22 cellular contexts compared by ENCODE assay signal in genomic region chr2:230696670-230697069, GRCh38. TPM values are rescaled to one million over a fixed set of nuclear protein-coding genes. Genes with fewer than 3 reads are reported as not detected.
DNase-seq lines count a peak whose midpoint lies in the region; ATAC-seq, FAIRE-seq and TF ChIP-seq lines count a peak whose summit lies in the region.
"Had no signal": no experiment of that assay in that cellular context is flagged by ENCODE, and none has a peak within 500 bp of the region (broad histone marks: within the 10 kb centered on the region; RNA-seq: fewer than 3 reads in every experiment).

No MANE protein-coding gene starts in this region.

- intact Hi-C loops in HCT116 (cut with micrococcal nuclease) = no loop called here
- intact Hi-C loops in K562 (cut with micrococcal nuclease) = no loop called here
- intact Hi-C loops in left cardiac atrium (cut with DNase I) = no loop called here

- H3K27me3 ChIP-seq in HCT116 (ENCODE audit: insufficient read depth, low read length) (no peaks in the 10 kb centered on the region), K562 (ENCODE audit: control insufficient read depth in 2 of 2, insufficient read depth in 2 of 2, low read length in 2 of 2) (no peaks in the 10 kb centered on the region), keratinocyte (ENCODE audit: control insufficient read depth, extremely low read depth, insufficient read depth, low read length) (no peaks in the 10 kb centered on the region)
- H3K27me3 ChIP-seq: MG63 had no signal

- no peak for TF ChIP-seq RAD21 in HCT116 (IDR thresholded peaks at IDR 0.05; ENCODE audit: low read depth)
- TF ChIP-seq RAD21 in K562 (CRISPR knock-in tag; conservative IDR thresholded peaks at IDR 0.05 in 1 of 2, IDR thresholded peaks at IDR 0.05 in 1 of 2) = no peak

- H3K4me2 ChIP-seq in HCT116 (ENCODE audit: low read length) (no peak overlapping the region), K562 (ENCODE audit: insufficient read depth, low read length) (no peak overlapping the region), keratinocyte (ENCODE audit: control insufficient read depth, extremely low read depth, insufficient read depth, low read depth, low read length) (peak overlapping the region; percentile 11)

- H3K9ac ChIP-seq in HCT116 (ENCODE audit: low read length) (no peak overlapping the region), K562 (ENCODE audit: insufficient read depth in 1 of 2, low read depth in 2 of 2, low read length in 2 of 2) (no peak overlapping the region), keratinocyte (ENCODE audit: control insufficient read depth, extremely low read depth, insufficient read depth, low read length) (no peak overlapping the region)

- no peaks in the 10 kb centered on the region for H3K9me2 ChIP-seq in HCT116 (ENCODE audit: insufficient read depth)

- H3K27ac ChIP-seq in C4-2B = peak overlapping the region; percentile 31; the same call in 1 of the 2 replicates
- no peak overlapping the region for H3K27ac ChIP-seq in HCT116 (ENCODE audit: low read depth, low read length)
- no peak overlapping the region for H3K27ac ChIP-seq in K562 (ENCODE audit: extremely low read depth, low read depth, low read length)
- no peak overlapping the region for H3K27ac ChIP-seq in keratinocyte (ENCODE audit: control insufficient read depth, insufficient read depth, low read length)

- in situ Hi-C loops in K562 (cut with MboI) = no loop called here

- H4K20me1 ChIP-seq in HCT116 (ENCODE audit: insufficient read depth) (no peaks in the 10 kb centered on the region), K562 (replicated peaks; ENCODE audit: control insufficient read depth, insufficient read depth, low read length) (no peaks in the 10 kb centered on the region), keratinocyte (ENCODE audit: control insufficient read depth, extremely low read depth, insufficient read depth, low read length) (no peaks in the 10 kb centered on the region)

- no peaks in the 10 kb centered on the region for H3K36me3 ChIP-seq in HCT116 (ENCODE audit: control insufficient read depth in 1 of 2, insufficient read depth in 2 of 2, low read length in 2 of 2)
- no peaks in the 10 kb centered on the region for H3K36me3 ChIP-seq in K562 (ENCODE audit: control insufficient read depth, insufficient read depth, low read length)
- no peaks in the 10 kb centered on the region for H3K36me3 ChIP-seq in keratinocyte (ENCODE audit: control insufficient read depth in 2 of 2, extremely low read depth in 1 of 2, insufficient read depth in 2 of 2, low read length in 2 of 2)
- H3K36me3 ChIP-seq: BE2C, HAP-1, MG63 had no signal

- DNase-seq in HCT116 (ENCODE audit: low read depth, low spot score) (no peak), K562 (ENCODE audit: extremely low read depth in 1 of 4, low spot score in 3 of 4) (no peak), keratinocyte (ENCODE audit: low read depth, low spot score) (no peak), NCI-H774 (lab: John Stamatoyannopoulos, UW) (no peak), left cardiac atrium (no peak), DMS53 (lab: John Stamatoyannopoulos, UW) (no peak)
- DNase-seq: BE2C; CD4-positive, CD25-positive, alpha-beta regulatory T cell; COR-L47; DMS79 treated with DMSO at 0.1 percent for 48 hours; IMR-90; MG63; NCI-H1417; NCI-H187; NCI-H446; OCI-M1; RPMI8226; SHP77 had no signal

- no peaks in the 10 kb centered on the region for H3K9me3 ChIP-seq in HCT116 (ENCODE audit: control insufficient read depth in 1 of 2, insufficient read depth in 1 of 2, low read depth in 1 of 2, low read length in 2 of 2)
- H3K9me3 ChIP-seq in K562 (replicated peaks; ENCODE audit: control insufficient read depth, insufficient read depth, low read depth, low read length) = no peaks in the 10 kb centered on the region
- no peaks in the 10 kb centered on the region for H3K9me3 ChIP-seq in keratinocyte (ENCODE audit: control insufficient read depth, low read depth, low read length)
- H3K9me3 ChIP-seq: BE2C, HAP-1, MG63 had no signal

- peak overlapping the region; percentile 50 for H2AFZ ChIP-seq in HCT116 (ENCODE audit: low read depth, low read length, poor library complexity, severe bottlenecking)
- H2AFZ ChIP-seq in K562 (ENCODE audit: low read depth, low read length) = no peak overlapping the region
- peak overlapping the region; percentile 68 for H2AFZ ChIP-seq in keratinocyte (ENCODE audit: control insufficient read depth, low read length)

- CTCF ChIA-PET in HCT116 (lab: Charles Lee) = no interaction called here
- CTCF ChIA-PET in K562 (lab: Yijun Ruan, JAX; ENCODE audit: low intra/inter-chr PET ratio) = interaction anchor here (1.1 kb wide), 1 partner anchor 17 kb away, joined by 3 read pairs; the partner anchor contains the start of gene CAB39

- no peak for TF ChIP-seq EP300 in K562 (IDR thresholded peaks at IDR 0.05; ENCODE audit: low read length)

- H3K9me1 ChIP-seq in K562 (ENCODE audit: control insufficient read depth, insufficient read depth, low read length) (no peaks in the 10 kb centered on the region), keratinocyte (ENCODE audit: control insufficient read depth, extremely low read depth, insufficient read depth, low read length) (no peaks in the 10 kb centered on the region)

- H3K79me2 ChIP-seq in HCT116 (ENCODE audit: insufficient read depth, low read length) = no peaks in the 10 kb centered on the region
- no peaks in the 10 kb centered on the region for H3K79me2 ChIP-seq in K562 (ENCODE audit: control insufficient read depth, insufficient read depth, low read length)
- H3K79me2 ChIP-seq in keratinocyte (ENCODE audit: control insufficient read depth, insufficient read depth, low read length) = no peaks in the 10 kb centered on the region

- POLR2A ChIA-PET in HCT116 (lab: Charles Lee) (no interaction called here), K562 (lab: Yijun Ruan, JAX) (interaction anchor here (0.6 kb wide), 1 partner anchor 40 kb away, joined by 3 read pairs; no protein-coding TSS in a partner anchor)

- dilution Hi-C loops in keratinocyte (cut with MboI; ENCODE audit: extremely low pct_ligation_motif_present, low sequenced_read_pairs) = no loop called here

- RAD21 ChIA-PET in HCT116 (lab: Charles Lee; ENCODE audit: low non-redundant PET in 1 of 2, low total read pairs in 2 of 2, uncharacterized antibody in 2 of 2, unreplicated experiment in 2 of 2) = no interaction called here

- ATAC-seq in HCT116 = no peak
- ATAC-seq in K562 = peak; percentile 49; the same call in 1 of the 3 replicates
- ATAC-seq in left cardiac atrium = no peak
- ATAC-seq: SK-N-SH treated with all-trans-retinoic acid at 6 μM for 48 hours had no signal

- no peak overlapping the region for H3K4me3 ChIP-seq in HCT116 (replicated peaks in 1 of 2; ENCODE audit: low read depth in 1 of 2, low read length in 2 of 2)
- no peak overlapping the region for H3K4me3 ChIP-seq in K562
- H3K4me3 ChIP-seq in keratinocyte (ENCODE audit: control insufficient read depth in 2 of 3, extremely low read depth in 1 of 3, insufficient read depth in 2 of 3, low read depth in 1 of 3, low read length in 3 of 3) = no peak overlapping the region
- H3K4me3 ChIP-seq: HAP-1, MG63 had no signal

- H3K4me1 ChIP-seq in HCT116 (ENCODE audit: control insufficient read depth in 1 of 2, insufficient read depth in 2 of 2, low read length in 2 of 2) (peaks cover 0 to 45% of the 10 kb centered on the region in 2 experiments; a peak in 2 of 4 replicates), K562 (replicated peaks in 1 of 2; ENCODE audit: control insufficient read depth in 2 of 2, insufficient read depth in 2 of 2, low read length in 2 of 2) (no peaks in the 10 kb centered on the region; a peak in 2 of 5 replicates), keratinocyte (ENCODE audit: control insufficient read depth, extremely low read depth, insufficient read depth, low read length) (peaks cover 44% of the 10 kb centered on the region)
- H3K4me1 ChIP-seq: BE2C, HAP-1 had no signal

- TF ChIP-seq POLR2A in HCT116 (IDR thresholded peaks at IDR 0.05; ENCODE audit: borderline replicate concordance, extremely low read depth, insufficient read depth, insufficient read length) = no peak
- TF ChIP-seq POLR2A in K562 (conservative IDR thresholded peaks at IDR 0.05) = no peak

- TF ChIP-seq CTCF in C4-2B (conservative IDR thresholded peaks at IDR 0.05) (no peak), HCT116 (IDR thresholded peaks at IDR 0.05 in 2 of 3, conservative IDR thresholded peaks at IDR 0.05 in 1 of 3; ENCODE audit: borderline replicate concordance in 1 of 3, insufficient read depth in 1 of 3, low read depth in 2 of 3, low read length in 2 of 3) (no peak), K562 (IDR thresholded peaks at IDR 0.05 in 2 of 3, conservative IDR thresholded peaks at IDR 0.05 in 1 of 3; ENCODE audit: insufficient read depth in 2 of 3, low read depth in 1 of 3, low read length in 3 of 3) (no peak), keratinocyte (optimal IDR thresholded peaks at IDR 0.05 in 1 of 3, IDR thresholded peaks at IDR 0.05 in 1 of 3, conservative IDR thresholded peaks at IDR 0.05 in 1 of 3; ENCODE audit: extremely low read depth in 1 of 3, insufficient read depth in 2 of 3, low read length in 3 of 3) (no peak)

- BruUV-seq in HCT116 (replicated peaks; lab: Mats Ljungman, UMichigan) (no TSS peak), K562 (replicated peaks; lab: Mats Ljungman, UMichigan) (no TSS peak)

- no peak for FAIRE-seq in K562 (lab: Jason Lieb, UNC)
- peak; percentile 71 for FAIRE-seq in keratinocyte (lab: Jason Lieb, UNC)
- FAIRE-seq: GM12891 had no signal

RNA-seq across cellular contexts. Expression of gene CAB39, which starts 16.0 kb away (rescaled TPM):
- total RNA-seq in HCT116 (2021; ENCODE audit: unreplicated experiment) (63.6 TPM), K562 (2014; rRNA removed) (48.3 and 52.6 TPM in 2 replicates), K562 (2014; rRNA removed; fragmentation: Illumina TruSeq; extraction: Trizol) (70.6 and 78.4 TPM in 2 replicates), K562 (2015; rRNA removed; fragmentation: Illumina TruSeq; extraction: Trizol) (91.8 and 94.4 TPM in 2 replicates), K562 (2021) (70.4 and 74.7 TPM in 2 replicates), left cardiac atrium (10 to 100 TPM; 85.5 to 87.8 TPM)
- polyA plus RNA-seq in HCT116 (2012) = 25.9 and 37.3 TPM in 2 replicates
- total RNA-seq in K562 (2011; cell fraction: chromatin; rRNA removed; ENCODE audit: low replicate concordance) = 40.4 and 84.2 TPM in 2 replicates
- 26.8 and 29.9 TPM in 2 replicates for total RNA-seq in K562 (2011; cell fraction: nucleolus; rRNA removed)
- total RNA-seq in K562 (2011; cell fraction: nucleoplasm; rRNA removed) = 50.8 and 86.8 TPM in 2 replicates
- polyA plus RNA-seq in K562 (2011; rRNA removed) (62.8 and 85.9 TPM in 2 replicates), K562 (2014; fragmentation: Illumina TruSeq; extraction: Trizol) (66.0 and 70.1 TPM in 2 replicates), K562 (2014; fragmentation: Nextera tagmentation; extraction: Ambion mirVana) (10 to 100 TPM; 27.2 to 37.4 TPM), K562 (2014; rRNA removed) (51.8 and 52.8 TPM in 2 replicates), keratinocyte (77.1 to 120 TPM (median 77.7 TPM) in 3 replicates)
- polyA plus RNA-seq in K562 (2011; cell fraction: cytosol; rRNA removed) = 21.4 and 31.9 TPM in 2 replicates
- polyA plus RNA-seq in K562 (2011; cell fraction: nucleus; rRNA removed) = 30.5 and 39.5 TPM in 2 replicates
- 51.1 and 51.6 TPM in 2 replicates for polyA plus RNA-seq in K562 (2012)
- 113 and 122 TPM in 2 replicates for polyA minus RNA-seq in K562 (2011; rRNA and poly(A)+ RNA removed)
- 46.9 and 70.5 TPM in 2 replicates for polyA minus RNA-seq in K562 (2011; cell fraction: cytosol; rRNA and poly(A)+ RNA removed)
- polyA minus RNA-seq in K562 (2011; cell fraction: nucleus; rRNA and poly(A)+ RNA removed) = 28.0 and 46.1 TPM in 2 replicates
- polyA plus RNA-seq in keratinocyte (2011; ENCODE audit: low read depth) = 98.7 TPM
- polyA plus RNA-seq in keratinocyte (2011; cell fraction: cytosol; rRNA removed) = 60.1 and 121 TPM in 2 replicates
- polyA plus RNA-seq in keratinocyte (2011; cell fraction: nucleus; rRNA removed) = 91.8 and 105 TPM in 2 replicates
- 75.0 and 81.2 TPM in 2 replicates for polyA plus RNA-seq in keratinocyte (2012; ENCODE audit: low replicate concordance)
- 59.3 to 159 TPM (median 79.1 TPM) in 3 replicates for polyA minus RNA-seq in keratinocyte
- polyA minus RNA-seq in keratinocyte (2011; cell fraction: cytosol; rRNA and poly(A)+ RNA removed) = 87.7 TPM
- 67.4 and 142 TPM in 2 replicates for polyA minus RNA-seq in keratinocyte (2011; cell fraction: nucleus; rRNA and poly(A)+ RNA removed)
